In genomic region chr1:16920951-16921350, GRCh38 we compare ENCODE assay signal across 17 cellular contexts. TPM values are rescaled to one million over a fixed set of nuclear protein-coding genes. Genes with fewer than 3 reads are reported as not detected.
DNase-seq lines count a peak whose midpoint lies in the region; ATAC-seq and TF ChIP-seq lines count a peak whose summit lies in the region.
"Had no signal": no experiment of that assay in that cellular context is flagged by ENCODE, and none has a peak within 500 bp of the region (broad histone marks: within the 10 kb centered on the region; RNA-seq: fewer than 3 reads in every experiment).

No MANE protein-coding gene starts in this region.

- H3K4me2 ChIP-seq in Loucy (ENCODE audit: low read depth, low read length, poor library complexity, severe bottlenecking) = peak overlapping the region; percentile 87

- H3K27me3 ChIP-seq in Loucy (ENCODE audit: insufficient read depth, low read length, poor library complexity, severe bottlenecking) (no peaks in the 10 kb centered on the region), sigmoid colon (peaks cover 0 to 9% (median 0%) of the 10 kb centered on the region in 3 donors)
- H3K27me3 ChIP-seq: heart right ventricle had no signal

- ATAC-seq in central memory CD8-positive, alpha-beta T cell (replicated peaks; ENCODE audit: extremely low read depth, poor library complexity, severe bottlenecking) = no peak

- peaks cover 7% of the 10 kb centered on the region; the same call in 1 of the 2 replicates for H3K79me2 ChIP-seq in Loucy (ENCODE audit: insufficient read depth, low read length)

- TF ChIP-seq CTCF in Loucy (conservative IDR thresholded peaks at IDR 0.05; ENCODE audit: low read length) (no peak), neural crest cell (conservative IDR thresholded peaks at IDR 0.05) (no peak), sigmoid colon (IDR thresholded peaks at IDR 0.05) (no peak)

- no peaks in the 10 kb centered on the region for H3K9me3 ChIP-seq in ES-I3 (ENCODE audit: control insufficient read depth, insufficient read depth, low read length)
- no peaks in the 10 kb centered on the region for H3K9me3 ChIP-seq in Loucy (ENCODE audit: insufficient read depth, low read depth, low read length)
- no peaks in the 10 kb centered on the region for H3K9me3 ChIP-seq in sigmoid colon
- H3K9me3 ChIP-seq: heart right ventricle had no signal

- H3F3A ChIP-seq in Loucy (ENCODE audit: low read depth) = peaks cover 3% of the 10 kb centered on the region; the same call in 1 of the 2 replicates

- peak overlapping the region; percentile 77 for H3K4me3 Mint-ChIP-seq in central memory CD8-positive, alpha-beta T cell
- peak overlapping the region; percentile 78 for H3K4me3 Mint-ChIP-seq in neural crest cell

- H3K27ac Mint-ChIP-seq in central memory CD8-positive, alpha-beta T cell (ENCODE audit: low read depth) = no peak overlapping the region
- no peak overlapping the region for H3K27ac Mint-ChIP-seq in neural crest cell (ENCODE audit: unreplicated experiment)
- H3K27ac Mint-ChIP-seq: activated B cell treated with CpG ODN at 0.5 μM for 24 hours; activated T-helper 2 cell treated with anti-CD3 and anti-CD28 coated beads, Interferon-gamma antibody, Interleukin-2, Interleukin-4, amounts not matched to agents 10 μg/mL and 5 μg/mL and 100 μg/mL, durations not matched to agents 14 hours and 24 hours and 36 hours had no signal

- H3K27me3 Mint-ChIP-seq in central memory CD8-positive, alpha-beta T cell = no peaks in the 10 kb centered on the region
- no peaks in the 10 kb centered on the region for H3K27me3 Mint-ChIP-seq in neural crest cell (ENCODE audit: low read depth)
- H3K27me3 Mint-ChIP-seq: activated B cell treated with CpG ODN at 0.5 μM for 24 hours; naive thymus-derived CD4-positive, alpha-beta T cell had no signal

- H3K36me3 Mint-ChIP-seq in central memory CD8-positive, alpha-beta T cell (ENCODE audit: insufficient read depth) = peaks cover 2% of the 10 kb centered on the region
- no peaks in the 10 kb centered on the region for H3K36me3 Mint-ChIP-seq in neural crest cell (ENCODE audit: low read depth)
- H3K36me3 Mint-ChIP-seq: naive thymus-derived CD4-positive, alpha-beta T cell had no signal

- H3K4me3 ChIP-seq in Loucy (ENCODE audit: low read length, poor library complexity, severe bottlenecking) (peak overlapping the region; percentile 76), sigmoid colon (no peak overlapping the region)
- H3K4me3 ChIP-seq: heart right ventricle had no signal

- TF ChIP-seq POLR2A in sigmoid colon (IDR thresholded peaks at IDR 0.05) = no peak

- H3K4me1 ChIP-seq in ES-I3 (ENCODE audit: insufficient read depth, low read length) (peaks cover 5% of the 10 kb centered on the region; the same call in 1 of the 2 replicates), Loucy (ENCODE audit: insufficient read depth, low read length, poor library complexity, severe bottlenecking) (peaks cover 17% of the 10 kb centered on the region), sigmoid colon (peaks cover 0 to 15% (median 10%) of the 10 kb centered on the region in 4 donors)

- no peaks in the 10 kb centered on the region for H3K36me3 ChIP-seq in ES-I3 (ENCODE audit: insufficient read depth, low read length)
- no peaks in the 10 kb centered on the region for H3K36me3 ChIP-seq in Loucy (ENCODE audit: insufficient read depth, low read length)
- no peaks in the 10 kb centered on the region for H3K36me3 ChIP-seq in sigmoid colon
- H3K36me3 ChIP-seq: heart right ventricle had no signal

- WGBS in sigmoid colon, 2 donors = 88 to 89% methylated on average over 10 of the region's 10 CpGs

- H4K20me1 ChIP-seq in Loucy (ENCODE audit: insufficient read depth, low read length, poor library complexity, severe bottlenecking) = no peaks in the 10 kb centered on the region

- peaks cover 49% of the 10 kb centered on the region for H3K4me1 Mint-ChIP-seq in central memory CD8-positive, alpha-beta T cell
- peaks cover 44% of the 10 kb centered on the region for H3K4me1 Mint-ChIP-seq in neural crest cell

- H3K9me2 ChIP-seq in Loucy (replicated peaks; ENCODE audit: low read depth, low read length) = no peaks in the 10 kb centered on the region

- H3K9ac ChIP-seq in ES-I3 (ENCODE audit: low read depth, low read length) = 0 out of 2 replicates have a peak overlapping the region, but pooled peaks have one; percentile 44
- H3K9ac ChIP-seq in Loucy (ENCODE audit: low read depth, low read length, poor library complexity, severe bottlenecking) = peak overlapping the region; percentile 67

- DNase-seq in central memory CD8-positive, alpha-beta T cell (ENCODE audit: low spot score in 2 of 2) = no peak
- DNase-seq in neural crest cell (ENCODE audit: low read depth, low spot score) (no peak), GM03348 (ENCODE audit: low spot score) (no peak), epidermal melanocyte (ENCODE audit: insufficient read length, low spot score) (no peak), EL (no peak), sigmoid colon (no peak)
- DNase-seq: activated B cell treated with CpG ODN at 0.5 μM for 24 hours; central memory CD4-positive, alpha-beta T cell; effector memory CD4-positive, alpha-beta T cell; GF-D8 had no signal

- H3K27ac ChIP-seq in sigmoid colon = no peak overlapping the region
- H3K27ac ChIP-seq: heart right ventricle had no signal

- H3K9me3 Mint-ChIP-seq in central memory CD8-positive, alpha-beta T cell = no peaks in the 10 kb centered on the region
- H3K9me3 Mint-ChIP-seq in neural crest cell = no peaks in the 10 kb centered on the region
- H3K9me3 Mint-ChIP-seq: activated B cell treated with CpG ODN at 0.5 μM for 24 hours; activated T-helper 2 cell treated with anti-CD3 and anti-CD28 coated beads, Interferon-gamma antibody, Interleukin-2, Interleukin-4, amounts not matched to agents 10 μg/mL and 5 μg/mL and 100 μg/mL, durations not matched to agents 14 hours and 24 hours and 36 hours; naive thymus-derived CD4-positive, alpha-beta T cell had no signal

- no peak for TF ChIP-seq EP300 in sigmoid colon (IDR thresholded peaks at IDR 0.05)

- H2AFZ ChIP-seq in Loucy (ENCODE audit: low read length) = peak overlapping the region; percentile 83; the same call in 1 of the 2 replicates

- intact Hi-C loops in sigmoid colon (cut with DNase I) = no loop called here

RNA-seq across cellular contexts. Expression of gene CROCC, which starts 0.8 kb away (rescaled TPM):
- total RNA-seq in neural crest cell = 52.6 and 54.1 TPM in 2 replicates
- 10 to 100 TPM; 11.4 to 25.5 (median 20.3) TPM for total RNA-seq in sigmoid colon
- polyA plus RNA-seq in sigmoid colon = 10 to 100 TPM in 1 of 3 donors, 1 to 10 TPM in 2; 3.5 to 24.3 (median 7.8) TPM

RNA-seq across cellular contexts. Expression of gene RNU1-2, which starts 25.2 kb away (rescaled TPM):
- total RNA-seq in neural crest cell (2,478 and 3,042 TPM in 2 replicates), sigmoid colon (under 1 TPM; under 0.01 TPM)
- polyA plus RNA-seq in sigmoid colon = not detected
- polyA plus RNA-seq: adipose tissue; heart right ventricle; naive thymus-derived CD4-positive, alpha-beta T cell had no signal

RNA-seq across cellular contexts. Expression of gene MFAP2, which starts 59.5 kb away (rescaled TPM):
- total RNA-seq in neural crest cell (81.6 and 83.4 TPM in 2 replicates), sigmoid colon (10 to 100 TPM in 3 of 4 donors, 1 to 10 TPM in 1; 7.1 to 26.6 (median 14.1) TPM)
- polyA plus RNA-seq in sigmoid colon = 1 to 10 TPM in 2 of 3 donors, not detected in 1; 3.6 to 7.4 TPM
- total RNA-seq: activated B cell treated with CpG ODN at 0.5 μM for 24 hours; activated T-helper 2 cell treated with anti-CD3 and anti-CD28 coated beads, Interferon-gamma antibody, Interleukin-2, Interleukin-4, amounts not matched to agents 10 μg/mL and 5 μg/mL and 100 μg/mL, durations not matched to agents 14 hours and 24 hours and 36 hours; naive thymus-derived CD4-positive, alpha-beta T cell; T-helper 1 cell treated with Interleukin-12 subunit alpha and Interleukin-12 subunit beta and Interleukin-4 antibody, amounts not matched to agents 30 ng/mL and 1 ng/mL, for 36 hours had no signal

Comparison
In these comparisons a context has a peak if more than half of its experiments do, and no peak if none do; other contexts are left out.
1. RNA of gene RNU1-2, which starts 25.2 kb away (total RNA-seq): 2,478 to 3,042 TPM in neural crest cell; under 0.01 TPM in sigmoid colon; every median in the first group is over 1,000 times any median in the second.